In the genomic region with DNA sequence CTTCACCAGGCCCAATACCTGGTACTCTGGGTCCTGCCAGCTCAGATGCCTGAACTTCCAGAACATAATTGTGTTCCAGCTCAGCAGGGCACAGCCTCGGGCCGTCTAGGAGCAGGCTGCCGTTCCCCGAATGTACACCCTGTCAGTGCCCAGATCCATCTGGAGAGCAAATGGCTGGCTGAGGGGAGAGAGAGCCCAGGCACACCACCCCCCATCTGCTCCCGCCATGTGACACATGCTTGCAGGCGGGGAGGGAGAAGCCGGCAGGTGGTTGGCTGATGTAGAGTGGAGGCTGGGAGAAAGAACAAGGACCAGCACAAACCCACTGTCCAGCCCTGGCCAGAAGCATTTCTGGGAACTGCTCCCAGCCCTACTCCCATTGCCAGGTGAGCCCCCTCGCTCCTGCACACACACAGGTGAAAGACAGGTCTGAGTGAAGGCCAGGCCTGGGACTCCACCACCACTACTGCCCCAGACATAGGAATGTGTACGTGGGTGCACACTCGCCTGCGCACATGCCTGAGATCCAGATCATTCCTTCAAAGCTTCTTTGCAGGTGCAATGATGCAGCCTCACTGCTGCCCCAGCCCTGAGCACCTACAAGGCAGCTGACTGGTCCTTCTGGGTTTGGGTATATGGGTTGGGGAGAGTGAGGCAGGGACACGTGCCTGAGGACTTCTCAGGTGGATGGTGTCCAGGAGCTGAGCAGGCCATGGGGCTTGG, we compare ENCODE assay signal across 15 cellular contexts. TPM values are rescaled to one million over a fixed set of nuclear protein-coding genes. Genes with fewer than 3 reads are reported as not detected.
DNase-seq lines count a peak whose midpoint lies in the region; ATAC-seq and TF ChIP-seq lines count a peak whose summit lies in the region.
"Had no signal": no experiment of that assay in that cellular context is flagged by ENCODE, and none has a peak within 500 bp of the region (broad histone marks: within the 10 kb centered on the region; RNA-seq: fewer than 3 reads in every experiment).

No MANE protein-coding gene starts in this region.

- ATAC-seq in activated naive CD4-positive, alpha-beta T cell treated with anti-CD3 and anti-CD28 coated beads, Interleukin-2, amount 50 U/mL, for 72 hours = no peak
- ATAC-seq in GM18873 (IDR thresholded peaks at IDR 0.05; ENCODE audit: low FRiP score, unreplicated experiment) (no peak), HG02970 (IDR thresholded peaks at IDR 0.05; ENCODE audit: low FRiP score, unreplicated experiment) (no peak)

- peak; percentile 57 for DNase-seq in Ammon's horn (ENCODE audit: low spot score)
- DNase-seq in NCI-H524 treated with DMSO at 0.1 percent for 48 hours (lab: John Stamatoyannopoulos, UW) = peak; percentile 87
- no peak for DNase-seq in chondrocyte (ENCODE audit: low spot score)
- no peak for DNase-seq in MG63
- DNase-seq in activated naive CD4-positive, alpha-beta T cell treated with anti-CD3 and anti-CD28 coated beads, Interleukin-2, amount 50 U/mL, for 72 hours (ENCODE audit: low spot score in 2 of 2) = no peak
- DNase-seq: erythroblast, NCI-H1417 treated with DMSO at 0.1 percent for 48 hours, NCI-H526 treated with DMSO at 0.1 percent for 48 hours had no signal

- H3K4me3 Mint-ChIP-seq in chondrocyte (ENCODE audit: unreplicated experiment) = no peak overlapping the region
- H3K4me3 Mint-ChIP-seq: activated naive CD4-positive, alpha-beta T cell treated with anti-CD3 and anti-CD28 coated beads, Interleukin-2, amount 50 U/mL, for 24 hours; neural crest cell had no signal

- no peaks in the 10 kb centered on the region for H3K9me3 Mint-ChIP-seq in chondrocyte (ENCODE audit: low read depth)
- no peaks in the 10 kb centered on the region for H3K9me3 Mint-ChIP-seq in activated naive CD4-positive, alpha-beta T cell treated with anti-CD3 and anti-CD28 coated beads, Interleukin-2, amount 50 U/mL, for 72 hours
- H3K9me3 Mint-ChIP-seq: activated naive CD4-positive, alpha-beta T cell treated with anti-CD3 and anti-CD28 coated beads, Interleukin-2, amount 50 U/mL, for 24 hours; neural crest cell had no signal

- H3K27ac Mint-ChIP-seq in chondrocyte (ENCODE audit: unreplicated experiment) = peak overlapping the region; percentile 78
- H3K27ac Mint-ChIP-seq in activated naive CD4-positive, alpha-beta T cell treated with anti-CD3 and anti-CD28 coated beads, Interleukin-2, amount 50 U/mL, for 72 hours = no peak overlapping the region

- H3K27me3 ChIP-seq in muscle layer of colon (ENCODE audit: control insufficient read depth in 1 of 2, insufficient read depth in 2 of 2, low read length in 2 of 2) = no peaks in the 10 kb centered on the region
- H3K27me3 ChIP-seq in MG63 = no peaks in the 10 kb centered on the region

- peaks cover 78% of the 10 kb centered on the region for H3K4me1 Mint-ChIP-seq in chondrocyte (ENCODE audit: low read depth)

- H3K9ac ChIP-seq in muscle layer of colon (ENCODE audit: low read length) = no peak overlapping the region

- H3K4me3 ChIP-seq in muscle layer of colon (ENCODE audit: low read depth in 1 of 2, low read length in 2 of 2) (no peak overlapping the region), MG63 (no peak overlapping the region)
- H3K4me3 ChIP-seq: hepatocyte, SJSA1 had no signal

- H3K27ac ChIP-seq in muscle layer of colon (ENCODE audit: low read depth, low read length) = peak overlapping the region; percentile 7
- H3K27ac ChIP-seq: SJSA1 had no signal

- H3K4me1 ChIP-seq in muscle layer of colon (ENCODE audit: insufficient read depth, low read length) = peaks cover 33% of the 10 kb centered on the region

- H3K27me3 Mint-ChIP-seq in chondrocyte (ENCODE audit: low read depth) = no peaks in the 10 kb centered on the region
- H3K27me3 Mint-ChIP-seq: activated naive CD4-positive, alpha-beta T cell treated with anti-CD3 and anti-CD28 coated beads, Interleukin-2, amount 50 U/mL, for 24 hours had no signal

- no peak for TF ChIP-seq CTCF in chondrocyte (IDR thresholded peaks at IDR 0.05)

- no peaks in the 10 kb centered on the region for H3K36me3 Mint-ChIP-seq in chondrocyte (ENCODE audit: low read depth)
- H3K36me3 Mint-ChIP-seq in activated naive CD4-positive, alpha-beta T cell treated with anti-CD3 and anti-CD28 coated beads, Interleukin-2, amount 50 U/mL, for 72 hours = no peaks in the 10 kb centered on the region
- H3K36me3 Mint-ChIP-seq: activated naive CD4-positive, alpha-beta T cell treated with anti-CD3 and anti-CD28 coated beads, Interleukin-2, amount 50 U/mL, for 24 hours had no signal

- H3K9me3 ChIP-seq in muscle layer of colon (ENCODE audit: low read length) = no peaks in the 10 kb centered on the region
- H3K9me3 ChIP-seq in MG63 = no peaks in the 10 kb centered on the region
- H3K9me3 ChIP-seq: SJSA1 had no signal

- H3K36me3 ChIP-seq in muscle layer of colon (ENCODE audit: insufficient read depth, low read length) (no peaks in the 10 kb centered on the region), MG63 (no peaks in the 10 kb centered on the region)
- H3K36me3 ChIP-seq: SJSA1 had no signal

RNA-seq across cellular contexts. Expression of a gene that starts 53.5 kb away (rescaled TPM):
- 3.1 to 68.8 TPM (median 68.4 TPM) in 3 replicates for total RNA-seq in chondrocyte
- total RNA-seq in MG63 (2014; rRNA removed; shearing (Covaris generic); ENCODE audit: low replicate concordance) = not detected in 2 replicates
- not detected for total RNA-seq in activated naive CD4-positive, alpha-beta T cell treated with anti-CD3 and anti-CD28 coated beads, Interleukin-2, amount 50 U/mL, for 72 hours
- total RNA-seq: SJSA1 had no signal

Comparison
In these comparisons a context has a peak if more than half of its experiments do, and no peak if none do; other contexts are left out.
1. DNase-seq: peak in Ammon's horn (single experiment) and NCI-H524 treated with DMSO at 0.1 percent for 48 hours (single experiment); none in chondrocyte (single experiment), MG63 (single experiment) and activated naive CD4-positive, alpha-beta T cell treated with anti-CD3 and anti-CD28 coated beads, Interleukin-2, amount 50 U/mL, for 72 hours (0 of 2).